Comparison of ENCODE assay signal across 15 cellular contexts in genomic region chr19:43782311-43782660, GRCh38. TPM values are rescaled to one million over a fixed set of nuclear protein-coding genes. Genes with fewer than 3 reads are reported as not detected.
A peak's percentile ranks its signal among the peaks of the same experiment; 100 is the strongest.
DNase-seq lines count a peak whose midpoint lies in the region; ATAC-seq, FAIRE-seq and TF ChIP-seq lines count a peak whose summit lies in the region.
"Had no signal": no experiment of that assay in that cellular context is flagged by ENCODE, and none has a peak within 500 bp of the region (broad histone marks: within the 10 kb centered on the region; RNA-seq: fewer than 3 reads in every experiment).

No MANE protein-coding gene starts in this region.

- POLR2A ChIA-PET in A549 (lab: Yijun Ruan, JAX) (interaction anchor here (1.8 kb wide), 1 partner anchor 114 kb away, joined by 7 read pairs; no protein-coding TSS in a partner anchor), activated B cell treated with CpG ODN at 0.5 μM for 24 hours (lab: Charles Lee) (interaction anchor here (4.4 to 12.2 kb wide), 2 partner anchors 22 to 36 kb away, joined by 53 to 661 read pairs; partner anchors contain the start of gene SMG9)

- H3K9me2 ChIP-seq in DOHH2 (replicated peaks; ENCODE audit: control insufficient read depth, low read length): no peaks in the 10 kb centered on the region

- peaks cover 32% of the 10 kb centered on the region for H3F3A ChIP-seq in DOHH2 (ENCODE audit: control insufficient read depth, insufficient read depth)

- peak overlapping the region; percentile 93 to 95 for H3K27ac ChIP-seq in A549
- peak overlapping the region; percentile 95 for H3K27ac ChIP-seq in DOHH2 (ENCODE audit: low read depth, low read length)
- H3K27ac ChIP-seq in prostate gland: no peak overlapping the region
- H3K27ac ChIP-seq in esophagus muscularis mucosa (replicated peaks in 1 of 4): no peak overlapping the region
- H3K27ac ChIP-seq: parathyroid adenoma had no signal

- TF ChIP-seq EP300 in A549 (IDR thresholded peaks at IDR 0.05): no peak
- TF ChIP-seq EP300 in esophagus muscularis mucosa (IDR thresholded peaks at IDR 0.05): no peak

- H3K4me1 ChIP-seq in A549 (peaks cover 79% of the 10 kb centered on the region), DOHH2 (ENCODE audit: control insufficient read depth, low read length) (peaks cover 74% of the 10 kb centered on the region), prostate gland (replicated peaks) (peaks cover 3% of the 10 kb centered on the region), esophagus muscularis mucosa (peaks cover 8 to 48% (median 34%) of the 10 kb centered on the region in 4 donors)
- H3K4me1 ChIP-seq: parathyroid adenoma had no signal

- H3K4me1 Mint-ChIP-seq in activated B cell treated with CpG ODN at 0.5 μM for 24 hours: peaks cover 68% of the 10 kb centered on the region
- H3K4me1 Mint-ChIP-seq in endothelial cell (ENCODE audit: unreplicated experiment): peaks cover 19% of the 10 kb centered on the region

- TF ChIP-seq RAD21 in A549 (conservative IDR thresholded peaks at IDR 0.05 in 1 of 2, IDR thresholded peaks at IDR 0.05 in 1 of 2): no peak

- H3K9me3 ChIP-seq in A549 (no peaks in the 10 kb centered on the region), DOHH2 (ENCODE audit: control insufficient read depth, insufficient read depth, low read length) (no peaks in the 10 kb centered on the region), prostate gland (no peaks in the 10 kb centered on the region), esophagus muscularis mucosa (no peaks in the 10 kb centered on the region)
- H3K9me3 ChIP-seq: BLaER1 had no signal

- H3K27me3 ChIP-seq in DOHH2 (ENCODE audit: control insufficient read depth, low read length) (no peaks in the 10 kb centered on the region), prostate gland (replicated peaks; ENCODE audit: insufficient read depth) (no peaks in the 10 kb centered on the region), esophagus muscularis mucosa (peaks cover 0 to 68% (median 0%) of the 10 kb centered on the region in 4 donors)
- H3K27me3 ChIP-seq: BLaER1 had no signal

- H3K27me3 Mint-ChIP-seq in activated B cell treated with CpG ODN at 0.5 μM for 24 hours: no peaks in the 10 kb centered on the region
- peaks cover 16% of the 10 kb centered on the region for H3K27me3 Mint-ChIP-seq in endothelial cell (ENCODE audit: unreplicated experiment)

- H3K79me2 ChIP-seq in DOHH2 (ENCODE audit: control insufficient read depth, low read length): peaks cover 38% of the 10 kb centered on the region
- H3K79me2 ChIP-seq: parathyroid adenoma had no signal

- DNase-seq in A549 (ENCODE audit: low read depth in 1 of 2, low spot score in 1 of 2) (no peak), activated B cell treated with CpG ODN at 0.5 μM for 24 hours (no peak), endothelial cell (ENCODE audit: low spot score) (no peak), prostate gland (ENCODE audit: low spot score) (no peak), esophagus muscularis mucosa (ENCODE audit: extremely low spot score) (no peak)
- no peak for DNase-seq in stimulated activated CD4-positive, alpha-beta T cell treated with anti-CD3 and anti-CD28 coated beads, Interleukin-12 subunit alpha, Interleukin-12 subunit beta, amount 100 ng/mL, for 4 hours
- DNase-seq: activated gamma-delta T cell treated with Interleukin-2 at 50 U/mL for 16 hours, NCI-H146, SHP77 treated with DMSO at 0.1 percent for 48 hours had no signal

- CTCF ChIA-PET in A549 (lab: Yijun Ruan, JAX): interaction anchor here (7.2 to 24.0 kb wide), 2 partner anchors 20 to 37 kb away, joined by 103 to 565 read pairs; partner anchors contain the start of gene SMG9
- CTCF ChIA-PET in activated B cell treated with CpG ODN at 0.5 μM for 24 hours (lab: Charles Lee): interaction anchor here (0.7 to 8.6 kb wide), 3 partner anchors 14 to 36 kb away, joined by 4 to 113 read pairs (median 4); no protein-coding TSS in a partner anchor

- intact Hi-C loops in activated B cell treated with CpG ODN at 0.5 μM for 24 hours (cut with micrococcal nuclease) (loop anchor here (5.0 to 10.0 kb wide), 4 partner anchors 187 to 337 kb away; partner anchors contain the start of genes IRGQ, ZNF575 and ZNF576), prostate gland (cut with DNase I) (no loop called here), esophagus muscularis mucosa (cut with DNase I) (no loop called here)

- H3K4me2 ChIP-seq in A549 (peak overlapping the region; percentile 79), DOHH2 (ENCODE audit: low read length) (peak overlapping the region; percentile 90)

- H4K20me1 ChIP-seq in DOHH2 (ENCODE audit: control insufficient read depth, insufficient read depth, low read depth, low read length): no peaks in the 10 kb centered on the region
- H4K20me1 ChIP-seq: BLaER1 had no signal

- ATAC-seq in A549 (no peak), activated B cell treated with CpG ODN at 0.5 μM for 24 hours (ENCODE audit: low read depth) (no peak), HG02588 (IDR thresholded peaks at IDR 0.05; ENCODE audit: unreplicated experiment) (no peak)

- no peak for FAIRE-seq in A549 (lab: Jason Lieb, UNC)
- FAIRE-seq: colon, G401.6 had no signal

- no peak overlapping the region for H3K4me3 ChIP-seq in A549
- peak overlapping the region; percentile 94 for H3K4me3 ChIP-seq in DOHH2 (ENCODE audit: low read length)
- no peak overlapping the region for H3K4me3 ChIP-seq in prostate gland
- H3K4me3 ChIP-seq in esophagus muscularis mucosa: no peak overlapping the region
- H3K4me3 ChIP-seq: BLaER1 had no signal

- H3K27ac Mint-ChIP-seq in activated B cell treated with CpG ODN at 0.5 μM for 24 hours (peak overlapping the region; percentile 94), endothelial cell (ENCODE audit: unreplicated experiment) (peak overlapping the region; percentile 54)

- H3K36me3 Mint-ChIP-seq in activated B cell treated with CpG ODN at 0.5 μM for 24 hours (ENCODE audit: low read depth): peaks cover 22% of the 10 kb centered on the region
- H3K36me3 Mint-ChIP-seq in endothelial cell (ENCODE audit: low read depth, unreplicated experiment): peaks cover 8% of the 10 kb centered on the region

- 67% methylated on average over 8 of the region's 8 CpGs for WGBS in A549 (ENCODE audit: missing lambda C conversion rate)
- 58% methylated on average over 8 of the region's 8 CpGs for WGBS in prostate gland
- WGBS in esophagus muscularis mucosa: 60% methylated on average over 7 of the region's 8 CpGs

- TF ChIP-seq POLR2A in A549 (IDR thresholded peaks at IDR 0.05; ENCODE audit: low read length) (no peak), prostate gland (IDR thresholded peaks at IDR 0.05) (no peak), esophagus muscularis mucosa (IDR thresholded peaks at IDR 0.05; ENCODE audit: low read depth) (no peak)

- H3K36me3 ChIP-seq in DOHH2 (ENCODE audit: control insufficient read depth, low read length): peaks cover 10% of the 10 kb centered on the region
- no peaks in the 10 kb centered on the region for H3K36me3 ChIP-seq in prostate gland
- no peaks in the 10 kb centered on the region for H3K36me3 ChIP-seq in esophagus muscularis mucosa
- H3K36me3 ChIP-seq: BLaER1 had no signal

- H3K4me3 Mint-ChIP-seq in activated B cell treated with CpG ODN at 0.5 μM for 24 hours: peak overlapping the region; percentile 88
- peak overlapping the region; percentile 31 for H3K4me3 Mint-ChIP-seq in endothelial cell (ENCODE audit: unreplicated experiment)

- H3K9me3 Mint-ChIP-seq in activated B cell treated with CpG ODN at 0.5 μM for 24 hours: no peaks in the 10 kb centered on the region
- no peaks in the 10 kb centered on the region for H3K9me3 Mint-ChIP-seq in endothelial cell (ENCODE audit: unreplicated experiment)

- no peak for TF ChIP-seq CTCF in A549 (IDR thresholded peaks at IDR 0.05)
- TF ChIP-seq CTCF in DOHH2 (IDR thresholded peaks at IDR 0.05; ENCODE audit: low read depth, low read length, poor library complexity, severe bottlenecking): no peak
- TF ChIP-seq CTCF in activated B cell treated with CpG ODN at 0.5 μM for 24 hours (IDR thresholded peaks at IDR 0.05): no peak
- TF ChIP-seq CTCF in endothelial cell (IDR thresholded peaks at IDR 0.05; ENCODE audit: unreplicated experiment): no peak
- TF ChIP-seq CTCF in prostate gland (IDR thresholded peaks at IDR 0.05): no peak
- no peak for TF ChIP-seq CTCF in esophagus muscularis mucosa (IDR thresholded peaks at IDR 0.05)

RNA-seq across cellular contexts. Expression of gene KCNN4, which starts 1.5 kb away (rescaled TPM):
- 15.7 and 20.7 TPM in 2 replicates for polyA plus RNA-seq in A549 (2011; rRNA removed)
- polyA plus RNA-seq in A549 (2012; cell fraction: cytosol; rRNA removed): 20.1 and 24.6 TPM in 2 replicates
- 87.0 TPM in 2 replicates for polyA plus RNA-seq in A549 (2012; cell fraction: nucleus; rRNA removed)
- polyA plus RNA-seq in A549 (2017; fragmentation: RNase III; extraction: RNeasy Plus Mini Kit Qiagen cat#74134 plus additional on column Dnase treatment): 16.9 to 21.0 TPM (median 20.7 TPM) in 3 replicates
- 22.6 and 25.6 TPM in 2 replicates for polyA minus RNA-seq in A549 (2011; rRNA and poly(A)+ RNA removed)
- total RNA-seq in activated B cell treated with CpG ODN at 0.5 μM for 24 hours: 137 and 154 TPM in 2 replicates
- 0.28 TPM for total RNA-seq in endothelial cell (ENCODE audit: unreplicated experiment)
- 10 to 100 TPM; 65.1 to 86.1 TPM for total RNA-seq in prostate gland
- 1 to 10 TPM; 1.7 to 6.7 (median 1.9) TPM for total RNA-seq in esophagus muscularis mucosa

RNA-seq across cellular contexts. Expression of gene LYPD5, which starts 20.0 kb away (rescaled TPM):
- 0.12 and 0.16 TPM in 2 replicates for polyA plus RNA-seq in A549 (2011; rRNA removed)
- 0.15 and 0.19 TPM in 2 replicates for polyA plus RNA-seq in A549 (2012; cell fraction: cytosol; rRNA removed)
- 0.28 and 0.33 TPM in 2 replicates for polyA plus RNA-seq in A549 (2012; cell fraction: nucleus; rRNA removed)
- 0.09 to 0.22 TPM (median 0.18 TPM) in 3 replicates for polyA plus RNA-seq in A549 (2017; fragmentation: RNase III; extraction: RNeasy Plus Mini Kit Qiagen cat#74134 plus additional on column Dnase treatment)
- polyA minus RNA-seq in A549 (2011; rRNA and poly(A)+ RNA removed): 0.37 and 1.0 TPM in 2 replicates
- 0.44 TPM in 1 of 2 replicates, not detected in the other for total RNA-seq in activated B cell treated with CpG ODN at 0.5 μM for 24 hours
- not detected for total RNA-seq in endothelial cell (ENCODE audit: unreplicated experiment)
- total RNA-seq in prostate gland: 1 to 10 TPM; 2.7 to 6.2 TPM
- total RNA-seq in esophagus muscularis mucosa: 10 to 100 TPM in 1 of 4 donors, 1 to 10 TPM in 3; 2.8 to 12.0 (median 8.2) TPM

RNA-seq across cellular contexts. Expression of gene SMG9, which starts 27.5 kb away (rescaled TPM):
- polyA plus RNA-seq in A549 (2011; rRNA removed): 14.2 and 24.4 TPM in 2 replicates
- 21.1 and 23.9 TPM in 2 replicates for polyA plus RNA-seq in A549 (2012; cell fraction: cytosol; rRNA removed)
- polyA plus RNA-seq in A549 (2012; cell fraction: nucleus; rRNA removed): 112 and 116 TPM in 2 replicates
- polyA plus RNA-seq in A549 (2017; fragmentation: RNase III; extraction: RNeasy Plus Mini Kit Qiagen cat#74134 plus additional on column Dnase treatment): 44.2 to 47.3 TPM (median 46.7 TPM) in 3 replicates
- polyA minus RNA-seq in A549 (2011; rRNA and poly(A)+ RNA removed): 18.3 and 18.5 TPM in 2 replicates
- 91.2 and 105 TPM in 2 replicates for total RNA-seq in activated B cell treated with CpG ODN at 0.5 μM for 24 hours
- total RNA-seq in endothelial cell (ENCODE audit: unreplicated experiment): 38.8 TPM
- 10 to 100 TPM; 22.9 to 45.1 TPM for total RNA-seq in prostate gland
- total RNA-seq in esophagus muscularis mucosa: 10 to 100 TPM in 3 of 4 donors, 1 to 10 TPM in 1; 7.5 to 25.6 (median 22.3) TPM

RNA-seq across cellular contexts. Expression of gene ZNF283, which starts 44.8 kb away (rescaled TPM):
- 5.1 and 8.9 TPM in 2 replicates for polyA plus RNA-seq in A549 (2011; rRNA removed)
- polyA plus RNA-seq in A549 (2012; cell fraction: cytosol; rRNA removed): 0.70 and 1.4 TPM in 2 replicates
- 0.72 and 1.3 TPM in 2 replicates for polyA plus RNA-seq in A549 (2012; cell fraction: nucleus; rRNA removed)
- 5.2 to 6.1 TPM (median 5.6 TPM) in 3 replicates for polyA plus RNA-seq in A549 (2017; fragmentation: RNase III; extraction: RNeasy Plus Mini Kit Qiagen cat#74134 plus additional on column Dnase treatment)
- polyA minus RNA-seq in A549 (2011; rRNA and poly(A)+ RNA removed): 5.7 and 6.8 TPM in 2 replicates
- 10.4 and 13.0 TPM in 2 replicates for total RNA-seq in activated B cell treated with CpG ODN at 0.5 μM for 24 hours
- total RNA-seq in endothelial cell (ENCODE audit: unreplicated experiment): 9.3 TPM
- 1 to 10 TPM; 5.8 to 8.9 TPM for total RNA-seq in prostate gland
- total RNA-seq in esophagus muscularis mucosa: 10 to 100 TPM in 1 of 4 donors, 1 to 10 TPM in 3; 6.4 to 11.5 (median 7.5) TPM

Comparison
In these comparisons a context has a peak if more than half of its experiments do, and no peak if none do; other contexts are left out.
1. H3K27ac ChIP-seq: peak in A549 (2 of 2) and DOHH2 (single experiment); none in prostate gland (0 of 2) and esophagus muscularis mucosa (0 of 4).
2. RNA of gene KCNN4, which starts 1.5 kb away (total RNA-seq): 137 to 154 TPM in activated B cell treated with CpG ODN at 0.5 μM for 24 hours and 65.1 to 86.1 TPM in prostate gland; 1.7 to 6.7 TPM in esophagus muscularis mucosa and 0.28 TPM in endothelial cell (single experiment); every median in the first group is over 4 times any median in the second.